In the genomic region with DNA sequence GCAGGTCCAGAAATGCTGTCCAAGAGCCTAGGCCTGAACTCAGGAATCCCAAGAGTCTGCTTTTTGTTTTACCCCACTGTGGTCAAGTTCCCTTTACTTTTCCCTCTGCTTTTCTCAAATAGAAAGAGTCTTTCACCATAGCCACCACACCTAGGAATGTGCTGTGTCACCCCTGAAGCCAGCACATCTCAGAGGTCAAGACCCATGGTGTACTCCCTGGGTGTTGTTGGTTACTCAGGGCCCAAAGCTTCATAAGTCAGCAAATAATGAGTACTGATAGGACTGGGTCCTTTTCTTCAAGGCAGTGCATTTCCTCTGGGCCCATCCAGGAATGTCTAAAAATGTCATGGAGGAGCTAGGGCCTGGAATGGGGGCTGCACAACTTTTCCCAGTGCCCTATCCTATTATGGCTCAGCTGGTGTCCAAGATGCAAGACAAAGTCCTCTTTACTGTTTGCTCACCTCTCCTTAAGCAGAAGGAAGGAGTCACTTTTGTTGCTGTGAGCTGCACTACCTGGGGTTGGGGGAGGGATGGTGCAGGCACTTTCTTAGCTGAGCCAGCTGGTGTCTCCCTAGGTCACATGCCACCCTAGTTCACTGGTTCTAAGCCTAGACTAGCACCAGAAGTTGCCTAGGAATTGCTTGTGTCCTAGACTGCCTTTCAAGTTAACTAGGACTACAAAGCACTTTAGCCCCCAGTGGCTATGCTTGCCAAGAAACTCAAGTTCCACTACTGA, we compare ENCODE assay signal across 32 cellular contexts.
DNase-seq lines count a peak whose midpoint lies in the region; ATAC-seq and TF ChIP-seq lines count a peak whose summit lies in the region.
"Had no signal": no experiment of that assay in that cellular context is flagged by ENCODE, and none has a peak within 500 bp of the region (broad histone marks: within the 10 kb centered on the region; RNA-seq: fewer than 3 reads in every experiment).

No MANE protein-coding gene starts in this region.

- peak overlapping the region; percentile 71 for H4K91ac ChIP-seq in trophoblast cell (ENCODE audit: low read depth, low read length)

- H3K27me3 ChIP-seq in HCT116 (ENCODE audit: insufficient read depth, low read length) (no peaks in the 10 kb centered on the region), RWPE2 (ENCODE audit: insufficient read depth, poor library complexity, severe bottlenecking) (no peaks in the 10 kb centered on the region), trophoblast cell (ENCODE audit: insufficient read depth, low read length) (no peaks in the 10 kb centered on the region)
- H3K27me3 ChIP-seq: BLaER1 treated with 17β-estradiol and CSF1 and Interleukin-3, amounts not matched to agents 10 nM and 100 nM; cardiac muscle cell; heart left ventricle; right lobe of liver had no signal

- H3K9ac ChIP-seq in HCT116 (ENCODE audit: low read length): no peak overlapping the region
- H3K9ac ChIP-seq in trophoblast cell (ENCODE audit: low read length): no peak overlapping the region
- H3K9ac ChIP-seq: BLaER1 treated with 17β-estradiol and CSF1 and Interleukin-3, amounts not matched to agents 10 nM and 100 nM; KMS-11 had no signal

- TF ChIP-seq CTCF in HCT116 (IDR thresholded peaks at IDR 0.05 in 2 of 3, conservative IDR thresholded peaks at IDR 0.05 in 1 of 3; ENCODE audit: borderline replicate concordance in 1 of 3, insufficient read depth in 1 of 3, low read depth in 2 of 3, low read length in 2 of 3) (no peak), RWPE2 (IDR thresholded peaks at IDR 0.05; ENCODE audit: poor library complexity, severe bottlenecking) (no peak), epithelial cell of esophagus (IDR thresholded peaks at IDR 0.05; ENCODE audit: insufficient read depth, low read depth, low read length, missing control alignments) (no peak)

- H2BK5ac ChIP-seq in trophoblast cell (ENCODE audit: low read depth, low read length, poor library complexity): no peak overlapping the region

- H3K36me3 ChIP-seq in HCT116 (ENCODE audit: control insufficient read depth in 1 of 2, insufficient read depth in 2 of 2, low read length in 2 of 2): no peaks in the 10 kb centered on the region
- H3K36me3 ChIP-seq in RWPE2 (ENCODE audit: low read depth): no peaks in the 10 kb centered on the region
- no peaks in the 10 kb centered on the region for H3K36me3 ChIP-seq in trophoblast cell (ENCODE audit: control insufficient read depth in 1 of 2, insufficient read depth in 2 of 2, low read length in 2 of 2)
- H3K36me3 ChIP-seq: BLaER1 treated with 17β-estradiol and CSF1 and Interleukin-3, amounts not matched to agents 10 nM and 100 nM; cardiac muscle cell; heart left ventricle; prostate gland; right lobe of liver had no signal

- H3K79me2 ChIP-seq in HCT116 (ENCODE audit: insufficient read depth, low read length) (no peaks in the 10 kb centered on the region), trophoblast cell (ENCODE audit: control insufficient read depth, insufficient read depth, low read length, poor library complexity) (no peaks in the 10 kb centered on the region)

- H3K27ac ChIP-seq in HCT116 (ENCODE audit: low read depth, low read length) (no peak overlapping the region), RWPE2 (ENCODE audit: poor library complexity, severe bottlenecking) (peak overlapping the region; percentile 91), trophoblast cell (ENCODE audit: low read depth, low read length) (no peak overlapping the region)
- H3K27ac ChIP-seq: BLaER1 treated with 17β-estradiol and CSF1 and Interleukin-3, amounts not matched to agents 10 nM and 100 nM; cardiac muscle cell; coronary artery; heart left ventricle; KMS-11; prostate gland; right lobe of liver had no signal

- H3K4ac ChIP-seq in trophoblast cell (ENCODE audit: low read depth, low read length): no peak overlapping the region

- no peaks in the 10 kb centered on the region for H3K9me3 ChIP-seq in HCT116 (ENCODE audit: control insufficient read depth in 1 of 2, insufficient read depth in 1 of 2, low read depth in 1 of 2, low read length in 2 of 2)
- H3K9me3 ChIP-seq in RWPE2 (ENCODE audit: severe bottlenecking): no peaks in the 10 kb centered on the region
- no peaks in the 10 kb centered on the region for H3K9me3 ChIP-seq in trophoblast cell (ENCODE audit: insufficient read depth, low read depth, low read length)
- H3K9me3 ChIP-seq: mucosa of descending colon, prostate gland, right lobe of liver had no signal

- no peak overlapping the region for H2BK12ac ChIP-seq in trophoblast cell (ENCODE audit: low read length)

- no peak overlapping the region for H4K8ac ChIP-seq in trophoblast cell (ENCODE audit: low read depth, low read length)

- no peak overlapping the region for H2BK120ac ChIP-seq in trophoblast cell (ENCODE audit: insufficient read depth, low read length, poor library complexity)

- no peak for DNase-seq in HCT116 (ENCODE audit: low read depth, low spot score)
- DNase-seq in RWPE2 (ENCODE audit: low spot score): no peak
- peak; percentile 84 for DNase-seq in epithelial cell of esophagus (ENCODE audit: low read depth)
- no peak for DNase-seq in trophoblast cell
- no peak for DNase-seq in kidney tubule cell (ENCODE audit: low spot score)
- no peak for DNase-seq in superior temporal gyrus (ENCODE audit: extremely low spot score)
- DNase-seq in SW480 (ENCODE audit: low spot score): no peak
- DNase-seq: activated CD4-positive, alpha-beta T cell treated with anti-CD3 and anti-CD28 coated beads, Interleukin-2, amount 50 U/mL, for 1 hour; activated CD4-positive, CD25-positive, alpha-beta regulatory T cell; activated effector memory CD4-positive, alpha-beta T cell treated with anti-CD3 and anti-CD28 coated beads, Interleukin-2, amount 50 U/mL, for 16 hours; activated naive CD8-positive, alpha-beta T cell treated with anti-CD3 and anti-CD28 coated beads for 36 hours; activated T-cell treated with anti-CD3 and anti-CD28 coated beads, Interleukin-2, amount 50 U/mL, for 24 hours; DMS53; effector CD8-positive, alpha-beta T cell; erythroblast; GDM1; GOT3; heart left ventricle; kidney; mucosa of descending colon; natural killer cell; NCI-H2107; occipital lobe; right lobe of liver; stimulated activated CD4-positive, alpha-beta T cell treated with anti-CD3 and anti-CD28 coated beads, Interleukin-4, amount 100 ng/mL, for 1 hour; T-cell had no signal

- H3K79me1 ChIP-seq in trophoblast cell (ENCODE audit: low read length): no peaks in the 10 kb centered on the region

- no peaks in the 10 kb centered on the region for H3K9me2 ChIP-seq in HCT116 (ENCODE audit: insufficient read depth)

- intact Hi-C loops in HCT116 (cut with micrococcal nuclease): no loop called here

- POLR2A ChIA-PET in HCT116 (lab: Charles Lee): no interaction called here

- H3K4me2 ChIP-seq in HCT116 (ENCODE audit: low read length): no peak overlapping the region
- no peak overlapping the region for H3K4me2 ChIP-seq in trophoblast cell (ENCODE audit: low read length)
- H3K4me2 ChIP-seq: BLaER1 treated with 17β-estradiol and CSF1 and Interleukin-3, amounts not matched to agents 10 nM and 100 nM; KMS-11 had no signal

- no peak for TF ChIP-seq POLR2A in HCT116 (IDR thresholded peaks at IDR 0.05; ENCODE audit: borderline replicate concordance, extremely low read depth, insufficient read depth, insufficient read length)

- H3K14ac ChIP-seq in trophoblast cell (ENCODE audit: low read length): no peak overlapping the region

- H3K23ac ChIP-seq in trophoblast cell (ENCODE audit: low read length): no peak overlapping the region

- H3K4me1 ChIP-seq in HCT116 (ENCODE audit: control insufficient read depth in 1 of 2, insufficient read depth in 2 of 2, low read length in 2 of 2): peaks cover 0 to 9% of the 10 kb centered on the region in 2 experiments; a peak in 1 of 4 replicates
- peaks cover 38% of the 10 kb centered on the region for H3K4me1 ChIP-seq in RWPE2 (ENCODE audit: insufficient read depth, poor library complexity, severe bottlenecking)
- H3K4me1 ChIP-seq in trophoblast cell (ENCODE audit: control insufficient read depth in 1 of 2, insufficient read depth in 2 of 2, low read length in 2 of 2): peaks cover 0 to 3% of the 10 kb centered on the region in 2 experiments
- H3K4me1 ChIP-seq: BLaER1 treated with 17β-estradiol and CSF1 and Interleukin-3, amounts not matched to agents 10 nM and 100 nM; heart left ventricle; prostate gland; right lobe of liver had no signal

- no peak overlapping the region for H2AK5ac ChIP-seq in trophoblast cell (ENCODE audit: low read length)

- no peak for TF ChIP-seq RAD21 in HCT116 (IDR thresholded peaks at IDR 0.05; ENCODE audit: low read depth)

- H4K20me1 ChIP-seq in HCT116 (ENCODE audit: insufficient read depth): no peaks in the 10 kb centered on the region
- H4K20me1 ChIP-seq: BLaER1 treated with 17β-estradiol and CSF1 and Interleukin-3, amounts not matched to agents 10 nM and 100 nM had no signal

- CTCF ChIA-PET in HCT116 (lab: Charles Lee): no interaction called here

- H3K18ac ChIP-seq in trophoblast cell (ENCODE audit: low read length): no peak overlapping the region

- RAD21 ChIA-PET in HCT116 (lab: Charles Lee; ENCODE audit: low non-redundant PET in 1 of 2, low total read pairs in 2 of 2, uncharacterized antibody in 2 of 2, unreplicated experiment in 2 of 2): no interaction called here

- ATAC-seq in HCT116 (peak; percentile 52; the same call in 1 of the 2 replicates), RWPE2 (ENCODE audit: low read depth) (peak; percentile 43; the same call in 1 of the 3 replicates), HG03342 (IDR thresholded peaks at IDR 0.05; ENCODE audit: unreplicated experiment) (no peak)
- ATAC-seq: heart left ventricle, mucosa of descending colon, natural killer cell, right lobe of liver, T-cell had no signal

- no peak overlapping the region for H4K12ac ChIP-seq in trophoblast cell (ENCODE audit: low read depth, low read length)

- BruUV-seq in HCT116 (replicated peaks; lab: Mats Ljungman, UMichigan): no TSS peak

- no peak overlapping the region for H3K4me3 ChIP-seq in HCT116 (replicated peaks in 1 of 2; ENCODE audit: low read depth in 1 of 2, low read length in 2 of 2)
- H3K4me3 ChIP-seq in RWPE2 (ENCODE audit: severe bottlenecking): no peak overlapping the region
- H3K4me3 ChIP-seq in epithelial cell of esophagus (ENCODE audit: low read length): no peak overlapping the region
- H3K4me3 ChIP-seq in trophoblast cell (ENCODE audit: low read depth, low read length): no peak overlapping the region
- H3K4me3 ChIP-seq: BLaER1 treated with 17β-estradiol and CSF1 and Interleukin-3, amounts not matched to agents 10 nM and 100 nM; cardiac muscle cell; coronary artery; heart left ventricle; mucosa of descending colon; prostate gland; right lobe of liver had no signal

- no peak overlapping the region for H2AFZ ChIP-seq in HCT116 (ENCODE audit: low read depth, low read length, poor library complexity, severe bottlenecking)
- H2AFZ ChIP-seq in trophoblast cell (ENCODE audit: insufficient read depth, low read length, poor library complexity): no peak overlapping the region

TF ChIP-seq in HCT116, 20 proteins besides CTCF, POLR2A, EP300 and RAD21 (continues in another document):
- TF ChIP-seq ZFX (IDR thresholded peaks at IDR 0.05) (no peak), YY1 (IDR thresholded peaks at IDR 0.05; ENCODE audit: extremely low read depth, insufficient replicate concordance, low read depth, low read length) (no peak)
